Comparison of ENCODE assay signal across 1 cellular context in the genomic region with DNA sequence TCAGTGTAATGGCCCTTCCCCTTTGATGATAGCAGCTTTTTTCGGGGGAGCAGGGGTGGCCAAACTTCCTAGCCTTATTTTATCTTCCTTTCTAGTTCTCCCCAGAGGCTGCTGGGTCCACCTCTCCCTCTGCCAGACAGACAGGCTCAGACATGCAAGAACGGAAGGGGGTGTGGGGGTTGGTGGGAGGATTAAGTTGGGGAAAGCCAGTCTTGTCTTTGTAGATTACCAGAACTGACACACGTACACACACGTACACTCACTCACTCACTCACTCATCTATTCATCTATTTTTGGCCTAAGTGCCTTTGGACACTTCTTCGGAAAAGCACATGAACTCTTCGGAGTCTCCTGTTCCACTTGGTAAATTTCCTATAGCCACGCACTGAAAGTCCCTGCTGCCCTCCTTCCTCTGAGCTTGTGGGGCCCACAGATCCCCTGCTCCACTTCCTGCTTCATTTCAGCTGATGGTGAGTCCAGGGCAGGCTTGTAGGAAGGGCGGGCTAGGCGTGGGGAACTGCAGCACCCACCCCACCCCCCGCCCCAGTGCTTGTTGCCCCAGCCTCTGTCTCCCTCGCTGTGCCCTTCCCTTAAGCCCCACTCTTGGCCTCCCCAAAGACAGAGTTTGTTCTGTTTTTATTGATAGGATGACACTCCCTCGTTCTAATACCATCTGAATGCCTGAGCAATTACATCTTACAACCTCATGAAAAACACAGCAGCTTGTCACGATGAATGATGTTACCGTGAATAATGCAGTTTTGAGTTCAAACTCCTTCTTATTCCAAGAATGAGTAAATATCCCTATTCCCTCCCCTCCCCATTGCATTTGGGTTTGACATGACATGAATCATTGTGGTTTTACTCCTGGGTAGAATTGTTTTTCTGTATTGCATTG.
TF ChIP-seq lines count a peak whose summit lies in the region.

No MANE protein-coding gene starts in this region.

TF ChIP-seq in K562, 482 proteins besides CTCF, POLR2A, EP300 and RAD21 (continued from another document and continues in another):
- TF ChIP-seq, protein P1, sequence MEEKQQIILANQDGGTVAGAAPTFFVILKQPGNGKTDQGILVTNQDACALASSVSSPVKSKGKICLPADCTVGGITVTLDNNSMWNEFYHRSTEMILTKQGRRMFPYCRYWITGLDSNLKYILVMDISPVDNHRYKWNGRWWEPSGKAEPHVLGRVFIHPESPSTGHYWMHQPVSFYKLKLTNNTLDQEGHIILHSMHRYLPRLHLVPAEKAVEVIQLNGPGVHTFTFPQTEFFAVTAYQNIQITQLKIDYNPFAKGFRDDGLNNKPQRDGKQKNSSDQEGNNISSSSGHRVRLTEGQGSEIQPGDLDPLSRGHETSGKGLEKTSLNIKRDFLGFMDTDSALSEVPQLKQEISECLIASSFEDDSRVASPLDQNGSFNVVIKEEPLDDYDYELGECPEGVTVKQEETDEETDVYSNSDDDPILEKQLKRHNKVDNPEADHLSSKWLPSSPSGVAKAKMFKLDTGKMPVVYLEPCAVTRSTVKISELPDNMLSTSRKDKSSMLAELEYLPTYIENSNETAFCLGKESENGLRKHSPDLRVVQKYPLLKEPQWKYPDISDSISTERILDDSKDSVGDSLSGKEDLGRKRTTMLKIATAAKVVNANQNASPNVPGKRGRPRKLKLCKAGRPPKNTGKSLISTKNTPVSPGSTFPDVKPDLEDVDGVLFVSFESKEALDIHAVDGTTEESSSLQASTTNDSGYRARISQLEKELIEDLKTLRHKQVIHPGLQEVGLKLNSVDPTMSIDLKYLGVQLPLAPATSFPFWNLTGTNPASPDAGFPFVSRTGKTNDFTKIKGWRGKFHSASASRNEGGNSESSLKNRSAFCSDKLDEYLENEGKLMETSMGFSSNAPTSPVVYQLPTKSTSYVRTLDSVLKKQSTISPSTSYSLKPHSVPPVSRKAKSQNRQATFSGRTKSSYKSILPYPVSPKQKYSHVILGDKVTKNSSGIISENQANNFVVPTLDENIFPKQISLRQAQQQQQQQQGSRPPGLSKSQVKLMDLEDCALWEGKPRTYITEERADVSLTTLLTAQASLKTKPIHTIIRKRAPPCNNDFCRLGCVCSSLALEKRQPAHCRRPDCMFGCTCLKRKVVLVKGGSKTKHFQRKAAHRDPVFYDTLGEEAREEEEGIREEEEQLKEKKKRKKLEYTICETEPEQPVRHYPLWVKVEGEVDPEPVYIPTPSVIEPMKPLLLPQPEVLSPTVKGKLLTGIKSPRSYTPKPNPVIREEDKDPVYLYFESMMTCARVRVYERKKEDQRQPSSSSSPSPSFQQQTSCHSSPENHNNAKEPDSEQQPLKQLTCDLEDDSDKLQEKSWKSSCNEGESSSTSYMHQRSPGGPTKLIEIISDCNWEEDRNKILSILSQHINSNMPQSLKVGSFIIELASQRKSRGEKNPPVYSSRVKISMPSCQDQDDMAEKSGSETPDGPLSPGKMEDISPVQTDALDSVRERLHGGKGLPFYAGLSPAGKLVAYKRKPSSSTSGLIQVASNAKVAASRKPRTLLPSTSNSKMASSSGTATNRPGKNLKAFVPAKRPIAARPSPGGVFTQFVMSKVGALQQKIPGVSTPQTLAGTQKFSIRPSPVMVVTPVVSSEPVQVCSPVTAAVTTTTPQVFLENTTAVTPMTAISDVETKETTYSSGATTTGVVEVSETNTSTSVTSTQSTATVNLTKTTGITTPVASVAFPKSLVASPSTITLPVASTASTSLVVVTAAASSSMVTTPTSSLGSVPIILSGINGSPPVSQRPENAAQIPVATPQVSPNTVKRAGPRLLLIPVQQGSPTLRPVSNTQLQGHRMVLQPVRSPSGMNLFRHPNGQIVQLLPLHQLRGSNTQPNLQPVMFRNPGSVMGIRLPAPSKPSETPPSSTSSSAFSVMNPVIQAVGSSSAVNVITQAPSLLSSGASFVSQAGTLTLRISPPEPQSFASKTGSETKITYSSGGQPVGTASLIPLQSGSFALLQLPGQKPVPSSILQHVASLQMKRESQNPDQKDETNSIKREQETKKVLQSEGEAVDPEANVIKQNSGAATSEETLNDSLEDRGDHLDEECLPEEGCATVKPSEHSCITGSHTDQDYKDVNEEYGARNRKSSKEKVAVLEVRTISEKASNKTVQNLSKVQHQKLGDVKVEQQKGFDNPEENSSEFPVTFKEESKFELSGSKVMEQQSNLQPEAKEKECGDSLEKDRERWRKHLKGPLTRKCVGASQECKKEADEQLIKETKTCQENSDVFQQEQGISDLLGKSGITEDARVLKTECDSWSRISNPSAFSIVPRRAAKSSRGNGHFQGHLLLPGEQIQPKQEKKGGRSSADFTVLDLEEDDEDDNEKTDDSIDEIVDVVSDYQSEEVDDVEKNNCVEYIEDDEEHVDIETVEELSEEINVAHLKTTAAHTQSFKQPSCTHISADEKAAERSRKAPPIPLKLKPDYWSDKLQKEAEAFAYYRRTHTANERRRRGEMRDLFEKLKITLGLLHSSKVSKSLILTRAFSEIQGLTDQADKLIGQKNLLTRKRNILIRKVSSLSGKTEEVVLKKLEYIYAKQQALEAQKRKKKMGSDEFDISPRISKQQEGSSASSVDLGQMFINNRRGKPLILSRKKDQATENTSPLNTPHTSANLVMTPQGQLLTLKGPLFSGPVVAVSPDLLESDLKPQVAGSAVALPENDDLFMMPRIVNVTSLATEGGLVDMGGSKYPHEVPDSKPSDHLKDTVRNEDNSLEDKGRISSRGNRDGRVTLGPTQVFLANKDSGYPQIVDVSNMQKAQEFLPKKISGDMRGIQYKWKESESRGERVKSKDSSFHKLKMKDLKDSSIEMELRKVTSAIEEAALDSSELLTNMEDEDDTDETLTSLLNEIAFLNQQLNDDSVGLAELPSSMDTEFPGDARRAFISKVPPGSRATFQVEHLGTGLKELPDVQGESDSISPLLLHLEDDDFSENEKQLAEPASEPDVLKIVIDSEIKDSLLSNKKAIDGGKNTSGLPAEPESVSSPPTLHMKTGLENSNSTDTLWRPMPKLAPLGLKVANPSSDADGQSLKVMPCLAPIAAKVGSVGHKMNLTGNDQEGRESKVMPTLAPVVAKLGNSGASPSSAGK (IDR thresholded peaks at IDR 0.05), result peak; percentile 69; the same call in 1 of the 2 replicates
- no peak for TF ChIP-seq TBP (optimal IDR thresholded peaks at IDR 0.05; ENCODE audit: low read depth, low read length)
- peak; percentile 60 for TF ChIP-seq PHF20 (IDR thresholded peaks at IDR 0.05; ENCODE audit: partially characterized antibody)
- TF ChIP-seq RBM14 (IDR thresholded peaks at IDR 0.05; ENCODE audit: borderline replicate concordance, insufficient read depth, low read depth, low read length), result no peak
- peak; percentile 69 for TF ChIP-seq KDM5B (IDR thresholded peaks at IDR 0.05; ENCODE audit: insufficient replicate concordance, low read depth, low read length)
- peak; percentile 41 to 69; a peak in 3 of 4 replicates for TF ChIP-seq MNT (conservative IDR thresholded peaks at IDR 0.05)
- TF ChIP-seq RB1 (IDR thresholded peaks at IDR 0.05; ENCODE audit: low read depth), result 0 out of 2 replicates have a peak, but pooled peaks have one; percentile 19
- TF ChIP-seq CHCHD3 (CRISPR knock-in tag; IDR thresholded peaks at IDR 0.05), result no peak
- no peak for TF ChIP-seq SMC3 (conservative IDR thresholded peaks at IDR 0.05; ENCODE audit: insufficient read depth, low read depth, low read length)
- 0 out of 2 replicates have a peak, but pooled peaks have one; percentile 40 for TF ChIP-seq ESRRA (IDR thresholded peaks at IDR 0.05; ENCODE audit: borderline replicate concordance, low read depth)
- peak; percentile 89 for TF ChIP-seq FOSL1 (tag; conservative IDR thresholded peaks at IDR 0.05)
- 0 out of 2 replicates have a peak, but pooled peaks have one; percentile 4 for TF ChIP-seq TAL1 (IDR thresholded peaks at IDR 0.05)
- TF ChIP-seq POLR2G (IDR thresholded peaks at IDR 0.05; ENCODE audit: low read depth, low read length), result 0 out of 2 replicates have a peak, but pooled peaks have one; percentile 44
- TF ChIP-seq ARHGAP35 (IDR thresholded peaks at IDR 0.05; ENCODE audit: partially characterized antibody), result no peak
- TF ChIP-seq NR2C2 (CRISPR knock-in tag; IDR thresholded peaks at IDR 0.05), result no peak
- peak; percentile 1; the same call in 1 of the 2 replicates for TF ChIP-seq NR2C2 (tag; IDR thresholded peaks at IDR 0.05)
- TF ChIP-seq, protein P2, sequence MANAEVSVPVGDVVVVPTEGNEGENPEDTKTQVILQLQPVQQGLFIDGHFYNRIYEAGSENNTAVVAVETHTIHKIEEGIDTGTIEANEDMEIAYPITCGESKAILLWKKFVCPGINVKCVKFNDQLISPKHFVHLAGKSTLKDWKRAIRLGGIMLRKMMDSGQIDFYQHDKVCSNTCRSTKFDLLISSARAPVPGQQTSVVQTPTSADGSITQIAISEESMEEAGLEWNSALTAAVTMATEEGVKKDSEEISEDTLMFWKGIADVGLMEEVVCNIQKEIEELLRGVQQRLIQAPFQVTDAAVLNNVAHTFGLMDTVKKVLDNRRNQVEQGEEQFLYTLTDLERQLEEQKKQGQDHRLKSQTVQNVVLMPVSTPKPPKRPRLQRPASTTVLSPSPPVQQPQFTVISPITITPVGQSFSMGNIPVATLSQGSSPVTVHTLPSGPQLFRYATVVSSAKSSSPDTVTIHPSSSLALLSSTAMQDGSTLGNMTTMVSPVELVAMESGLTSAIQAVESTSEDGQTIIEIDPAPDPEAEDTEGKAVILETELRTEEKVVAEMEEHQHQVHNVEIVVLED (CRISPR knock-in tag; IDR thresholded peaks at IDR 0.05), result no peak
- TF ChIP-seq RFX7 (CRISPR knock-in tag; IDR thresholded peaks at IDR 0.05), result no peak
- TF ChIP-seq GATAD2A (IDR thresholded peaks at IDR 0.05), result 0 out of 2 replicates have a peak, but pooled peaks have one; percentile 29
- peak; percentile 68 for TF ChIP-seq RBBP5 (IDR thresholded peaks at IDR 0.05; ENCODE audit: borderline replicate concordance, insufficient read depth, low read length, poor library complexity, severe bottlenecking)
- no peak for TF ChIP-seq SMARCC2 (IDR thresholded peaks at IDR 0.05; ENCODE audit: low read depth)
- TF ChIP-seq NFE2 (IDR thresholded peaks at IDR 0.05; ENCODE audit: low read depth), result 0 out of 2 replicates have a peak, but pooled peaks have one; percentile 12
- TF ChIP-seq ZNF644 (tag; IDR thresholded peaks at IDR 0.05; ENCODE audit: low read depth), result no peak
- peak; percentile 28 for TF ChIP-seq POLR2B (IDR thresholded peaks at IDR 0.05; ENCODE audit: low read depth, partially characterized antibody)
- TF ChIP-seq PBX2 (CRISPR knock-in tag; IDR thresholded peaks at IDR 0.05; ENCODE audit: low read depth), result no peak
- peak; percentile 93 for TF ChIP-seq PBX2 (tag; conservative IDR thresholded peaks at IDR 0.05; ENCODE audit: low read depth)
- TF ChIP-seq NR3C1 (CRISPR knock-in tag; IDR thresholded peaks at IDR 0.05), result no peak
- no peak for TF ChIP-seq ZNF830 (CRISPR knock-in tag; IDR thresholded peaks at IDR 0.05)
- peak; percentile 54 for TF ChIP-seq ZFX (CRISPR knock-in tag; IDR thresholded peaks at IDR 0.05)
- peak; percentile 22; the same call in 1 of the 2 replicates for TF ChIP-seq CXXC5 (CRISPR knock-in tag; IDR thresholded peaks at IDR 0.05)
- TF ChIP-seq, protein P3, sequence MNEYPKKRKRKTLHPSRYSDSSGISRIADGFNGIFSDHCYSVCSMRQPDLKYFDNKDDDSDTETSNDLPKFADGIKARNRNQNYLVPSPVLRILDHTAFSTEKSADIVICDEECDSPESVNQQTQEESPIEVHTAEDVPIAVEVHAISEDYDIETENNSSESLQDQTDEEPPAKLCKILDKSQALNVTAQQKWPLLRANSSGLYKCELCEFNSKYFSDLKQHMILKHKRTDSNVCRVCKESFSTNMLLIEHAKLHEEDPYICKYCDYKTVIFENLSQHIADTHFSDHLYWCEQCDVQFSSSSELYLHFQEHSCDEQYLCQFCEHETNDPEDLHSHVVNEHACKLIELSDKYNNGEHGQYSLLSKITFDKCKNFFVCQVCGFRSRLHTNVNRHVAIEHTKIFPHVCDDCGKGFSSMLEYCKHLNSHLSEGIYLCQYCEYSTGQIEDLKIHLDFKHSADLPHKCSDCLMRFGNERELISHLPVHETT (CRISPR knock-in tag; conservative IDR thresholded peaks at IDR 0.05 in 1 of 2, IDR thresholded peaks at IDR 0.05 in 1 of 2), result peak in 1 of 2 experiments; percentile 61; a peak in 1 of 4 replicates
- TF ChIP-seq HNRNPUL1 (IDR thresholded peaks at IDR 0.05; ENCODE audit: low read length), result no peak
- no peak; the same call in 1 of the 2 replicates for TF ChIP-seq RAD51 (IDR thresholded peaks at IDR 0.05; ENCODE audit: borderline replicate concordance, low read depth)
- TF ChIP-seq, protein P4, sequence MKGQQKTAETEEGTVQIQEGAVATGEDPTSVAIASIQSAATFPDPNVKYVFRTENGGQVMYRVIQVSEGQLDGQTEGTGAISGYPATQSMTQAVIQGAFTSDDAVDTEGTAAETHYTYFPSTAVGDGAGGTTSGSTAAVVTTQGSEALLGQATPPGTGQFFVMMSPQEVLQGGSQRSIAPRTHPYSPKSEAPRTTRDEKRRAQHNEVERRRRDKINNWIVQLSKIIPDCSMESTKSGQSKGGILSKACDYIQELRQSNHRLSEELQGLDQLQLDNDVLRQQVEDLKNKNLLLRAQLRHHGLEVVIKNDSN (CRISPR knock-in tag; IDR thresholded peaks at IDR 0.05), result no peak
